9 cellular contexts compared by ENCODE assay signal in genomic region chr1:145994391-145995120, GRCh38. TPM values are rescaled to one million over a fixed set of nuclear protein-coding genes. Genes with fewer than 3 reads are reported as not detected.
DNase-seq lines count a peak whose midpoint lies in the region; ATAC-seq and TF ChIP-seq lines count a peak whose summit lies in the region.
"Had no signal": no experiment of that assay in that cellular context is flagged by ENCODE, and none has a peak within 500 bp of the region (broad histone marks: within the 10 kb centered on the region; RNA-seq: fewer than 3 reads in every experiment).

No MANE protein-coding gene starts in this region.

- H3K36me3 Mint-ChIP-seq in activated naive CD8-positive, alpha-beta T cell treated with anti-CD3 and anti-CD28 coated beads, Interleukin-2, amount 10 ng/mL, durations not matched to agents 7 days and 5 days = peaks cover 46% of the 10 kb centered on the region

- H3K9me3 ChIP-seq in BE2C = no peaks in the 10 kb centered on the region
- no peaks in the 10 kb centered on the region for H3K9me3 ChIP-seq in left lung

- peak overlapping the region; percentile 83 for H3K4me3 ChIP-seq in BE2C (ENCODE audit: low read depth, low read length)
- peak overlapping the region; percentile 64 to 96 for H3K4me3 ChIP-seq in left lung

- H3K27ac ChIP-seq in left lung = peak overlapping the region; percentile 92
- peak overlapping the region; percentile 95 for H3K27ac ChIP-seq in temporal lobe (ENCODE audit: low read depth, low read length)

- no peak for TF ChIP-seq CTCF in BE2C (IDR thresholded peaks at IDR 0.05; ENCODE audit: low read depth, low read length)
- TF ChIP-seq CTCF in left lung (IDR thresholded peaks at IDR 0.05) = no peak

- DNase-seq in BE2C = no peak
- DNase-seq in MV-4-11 (lab: John Stamatoyannopoulos, UW) = peak; percentile 46
- peak; percentile 56 for DNase-seq in activated naive CD8-positive, alpha-beta T cell treated with anti-CD3 and anti-CD28 coated beads, Interleukin-2, amount 10 ng/mL, durations not matched to agents 7 days and 5 days
- DNase-seq in left lung = peak in 1 of 2 donors; percentile 33
- DNase-seq in NCI-H1694 (lab: John Stamatoyannopoulos, UW) = no peak
- DNase-seq in hippocampal formation (lab: John Stamatoyannopoulos, UW) = no peak

- H3K4me3 Mint-ChIP-seq in activated naive CD8-positive, alpha-beta T cell treated with anti-CD3 and anti-CD28 coated beads, Interleukin-2, amount 10 ng/mL, durations not matched to agents 7 days and 5 days = peak overlapping the region; percentile 100

- ATAC-seq in activated naive CD8-positive, alpha-beta T cell treated with anti-CD3 and anti-CD28 coated beads, Interleukin-2, amount 10 ng/mL, durations not matched to agents 7 days and 5 days (ENCODE audit: low read depth) = no peak
- ATAC-seq in left lung = no peak
- no peak for ATAC-seq in HG02938 (IDR thresholded peaks at IDR 0.05; ENCODE audit: unreplicated experiment)
- ATAC-seq: HCT116 had no signal

- H3K4me1 ChIP-seq in BE2C (peaks cover 6% of the 10 kb centered on the region), left lung (peaks cover 18 to 74% of the 10 kb centered on the region in 2 donors)

- H3K27ac Mint-ChIP-seq in activated naive CD8-positive, alpha-beta T cell treated with anti-CD3 and anti-CD28 coated beads, Interleukin-2, amount 10 ng/mL, durations not matched to agents 7 days and 5 days = peak overlapping the region; percentile 99

- H3K4me1 Mint-ChIP-seq in activated naive CD8-positive, alpha-beta T cell treated with anti-CD3 and anti-CD28 coated beads, Interleukin-2, amount 10 ng/mL, durations not matched to agents 7 days and 5 days = peaks cover 60% of the 10 kb centered on the region

- H3K36me3 ChIP-seq in BE2C (peaks cover 33% of the 10 kb centered on the region), left lung (peaks cover 0 to 40% of the 10 kb centered on the region in 2 donors)

- no peaks in the 10 kb centered on the region for H3K27me3 Mint-ChIP-seq in activated naive CD8-positive, alpha-beta T cell treated with anti-CD3 and anti-CD28 coated beads, Interleukin-2, amount 10 ng/mL, durations not matched to agents 7 days and 5 days

- intact Hi-C loops in left lung (cut with DNase I) = no loop called here

- no peaks in the 10 kb centered on the region for H3K9me3 Mint-ChIP-seq in activated naive CD8-positive, alpha-beta T cell treated with anti-CD3 and anti-CD28 coated beads, Interleukin-2, amount 10 ng/mL, durations not matched to agents 7 days and 5 days

- H3K27me3 ChIP-seq in BE2C (no peaks in the 10 kb centered on the region), left lung (no peaks in the 10 kb centered on the region)

- POLR2A ChIA-PET in activated naive CD8-positive, alpha-beta T cell treated with anti-CD3 and anti-CD28 coated beads, Interleukin-2, amount 10 ng/mL, durations not matched to agents 7 days and 5 days (lab: Charles Lee) = interaction anchor here (0.5 to 13.2 kb wide), 9 partner anchors 8 to 80 kb away, joined by 3 to 407 read pairs (median 4); partner anchors contain the start of genes ANKRD34A, LIX1L, PEX11B and POLR3GL

RNA-seq across cellular contexts. Expression of gene TXNIP, which starts 1.8 kb away (rescaled TPM):
- 13.2 TPM for polyA plus RNA-seq in BE2C (2012; ENCODE audit: insufficient read depth, insufficient read length, low read depth)
- total RNA-seq in activated naive CD8-positive, alpha-beta T cell treated with anti-CD3 and anti-CD28 coated beads, Interleukin-2, amount 10 ng/mL, durations not matched to agents 7 days and 5 days = 100 to 1,000 TPM; 678 to 725 TPM
- 100 to 1,000 TPM; 380 to 422 TPM for total RNA-seq in left lung
- total RNA-seq in temporal lobe = 144 TPM

RNA-seq across cellular contexts. Expression of gene HJV, which starts 27.0 kb away (rescaled TPM):
- not detected for polyA plus RNA-seq in BE2C (2012; ENCODE audit: insufficient read depth, insufficient read length, low read depth)
- total RNA-seq in activated naive CD8-positive, alpha-beta T cell treated with anti-CD3 and anti-CD28 coated beads, Interleukin-2, amount 10 ng/mL, durations not matched to agents 7 days and 5 days = not detected
- total RNA-seq in left lung (not detected), temporal lobe (under 0.01 TPM)

RNA-seq across cellular contexts. Expression of gene POLR3GL, which starts 30.1 kb away (rescaled TPM):
- polyA plus RNA-seq in BE2C (2012; ENCODE audit: insufficient read depth, insufficient read length, low read depth) = 16.8 TPM
- total RNA-seq in activated naive CD8-positive, alpha-beta T cell treated with anti-CD3 and anti-CD28 coated beads, Interleukin-2, amount 10 ng/mL, durations not matched to agents 7 days and 5 days = 10 to 100 TPM; 32.6 to 34.9 TPM
- 10 to 100 TPM; 19.6 to 20.8 TPM for total RNA-seq in left lung
- total RNA-seq in temporal lobe = 10.6 TPM

RNA-seq across cellular contexts. Expression of gene ANKRD34A, which starts 30.2 kb away (rescaled TPM):
- 7.9 TPM for polyA plus RNA-seq in BE2C (2012; ENCODE audit: insufficient read depth, insufficient read length, low read depth)
- 1 to 10 TPM; 2.2 to 2.8 TPM for total RNA-seq in activated naive CD8-positive, alpha-beta T cell treated with anti-CD3 and anti-CD28 coated beads, Interleukin-2, amount 10 ng/mL, durations not matched to agents 7 days and 5 days
- total RNA-seq in left lung (1 to 10 TPM in 1 of 2 donors, under 1 TPM in 1; 0.82 to 1.2 TPM), temporal lobe (1.7 TPM)

RNA-seq across cellular contexts. Expression of gene LIX1L, which starts 36.7 kb away (rescaled TPM):
- 7.6 TPM for polyA plus RNA-seq in BE2C (2012; ENCODE audit: insufficient read depth, insufficient read length, low read depth)
- 10 to 100 TPM; 54.0 to 57.5 TPM for total RNA-seq in activated naive CD8-positive, alpha-beta T cell treated with anti-CD3 and anti-CD28 coated beads, Interleukin-2, amount 10 ng/mL, durations not matched to agents 7 days and 5 days
- 10 to 100 TPM; 28.9 to 32.0 TPM for total RNA-seq in left lung
- total RNA-seq in temporal lobe = 22.4 TPM

Comparison
In these comparisons a context has a peak if more than half of its experiments do, and no peak if none do; other contexts are left out.
1. DNase-seq: peak in MV-4-11 (single experiment) and activated naive CD8-positive, alpha-beta T cell treated with anti-CD3 and anti-CD28 coated beads, Interleukin-2, amount 10 ng/mL, durations not matched to agents 7 days and 5 days (single experiment); none in BE2C (single experiment), NCI-H1694 (single experiment) and hippocampal formation (0 of 2).